In genomic region chr2:161486111-161486510, GRCh38 we compare ENCODE assay signal across 25 cellular contexts.
DNase-seq lines count a peak whose midpoint lies in the region; TF ChIP-seq lines count a peak whose summit lies in the region.
"Had no signal": no experiment of that assay in that cellular context is flagged by ENCODE, and none has a peak within 500 bp of the region (broad histone marks: within the 10 kb centered on the region; RNA-seq: fewer than 3 reads in every experiment).

No MANE protein-coding gene starts in this region.

- H3K4me3 ChIP-seq in CD4-positive, alpha-beta memory T cell (ENCODE audit: low read length in 2 of 2), result no peak overlapping the region
- H3K4me3 ChIP-seq: A549, HAP-1, K562, Peyer's patch had no signal

- H3K36me3 ChIP-seq in CD4-positive, alpha-beta memory T cell (ENCODE audit: insufficient read depth, low read length), result no peaks in the 10 kb centered on the region
- H3K36me3 ChIP-seq: HAP-1, Peyer's patch had no signal

- H3K9me3 ChIP-seq in CD4-positive, alpha-beta memory T cell (ENCODE audit: control insufficient read depth in 1 of 2, low read length in 2 of 2), result peaks cover 0 to 7% of the 10 kb centered on the region in 2 donors
- H3K9me3 ChIP-seq: HAP-1 had no signal

- H3K36me3 Mint-ChIP-seq in CD4-positive, alpha-beta memory T cell, result peaks cover 4 to 5% of the 10 kb centered on the region in 2 donors
- peaks cover 6% of the 10 kb centered on the region for H3K36me3 Mint-ChIP-seq in HFFc6 (ENCODE audit: low read depth)

- POLR2A ChIA-PET in CD4-positive, alpha-beta memory T cell (lab: Charles Lee; ENCODE audit: partially characterized antibody), result no interaction called here

- no peaks in the 10 kb centered on the region for H3K4me1 Mint-ChIP-seq in CD4-positive, alpha-beta memory T cell
- no peaks in the 10 kb centered on the region for H3K4me1 Mint-ChIP-seq in HFFc6 (ENCODE audit: low read depth)
- H3K4me1 Mint-ChIP-seq: T-helper 17 cell had no signal

- H3K9me3 Mint-ChIP-seq in CD4-positive, alpha-beta memory T cell, result peaks cover 0 to 20% (median 14%) of the 10 kb centered on the region in 8 donors
- peaks cover 9% of the 10 kb centered on the region for H3K9me3 Mint-ChIP-seq in HFFc6

- H3K27ac Mint-ChIP-seq in CD4-positive, alpha-beta memory T cell, result no peak overlapping the region
- H3K27ac Mint-ChIP-seq in HFFc6, result no peak overlapping the region
- H3K27ac Mint-ChIP-seq: CD8-positive, alpha-beta T cell; T-helper 17 cell had no signal

- no peak for TF ChIP-seq CTCF in HFFc6 (IDR thresholded peaks at IDR 0.05)

- H3K27ac ChIP-seq in CD4-positive, alpha-beta memory T cell (ENCODE audit: low read depth, low read length), result no peak overlapping the region
- H3K27ac ChIP-seq: A549, Peyer's patch had no signal

- DNase-seq in ELR (ENCODE audit: low read depth), result peak; percentile 11
- peak; percentile 56 for DNase-seq in HT1080 (ENCODE audit: low read depth)
- DNase-seq in RPMI7951 (ENCODE audit: low read depth), result peak; percentile 3
- DNase-seq in myocyte (ENCODE audit: low read depth), result peak; percentile 3
- no peak for DNase-seq in activated T-cell treated with anti-CD3 and anti-CD28 coated beads, Interleukin-2, amount 50 U/mL, for 48 hours
- DNase-seq in CD4-positive, alpha-beta memory T cell, result no peak
- DNase-seq in HFFc6, result no peak
- DNase-seq: C1 segment of cervical spinal cord; Caco-2; CD8-positive, alpha-beta T cell; GF-D8; GOT3; Kasumi-1; MM.1S; NCI-H1417; NCI-H1694 treated with DMSO at 0.1 percent for 48 hours; NCI-H2081; NCI-H2227 treated with DMSO at 0.1 percent for 48 hours; NCI-H510A; NCI-H69; Peyer's patch; T-helper 17 cell had no signal

- no peaks in the 10 kb centered on the region for H3K4me1 ChIP-seq in CD4-positive, alpha-beta memory T cell (ENCODE audit: insufficient read depth, low read length)
- H3K4me1 ChIP-seq: A549, Caco-2, HAP-1, Peyer's patch had no signal

- intact Hi-C loops in CD4-positive, alpha-beta memory T cell (cut with micrococcal nuclease), result no loop called here

- no peak overlapping the region for H3K4me3 Mint-ChIP-seq in CD4-positive, alpha-beta memory T cell
- H3K4me3 Mint-ChIP-seq in HFFc6, result no peak overlapping the region
- H3K4me3 Mint-ChIP-seq: CD8-positive, alpha-beta T cell; T-helper 17 cell had no signal

- no peaks in the 10 kb centered on the region for H3K27me3 ChIP-seq in CD4-positive, alpha-beta memory T cell (ENCODE audit: insufficient read depth, low read length)
- H3K27me3 ChIP-seq: Peyer's patch had no signal

- peaks cover 7 to 9% of the 10 kb centered on the region in 2 donors for H3K27me3 Mint-ChIP-seq in CD4-positive, alpha-beta memory T cell
- H3K27me3 Mint-ChIP-seq in HFFc6 (ENCODE audit: insufficient read depth), result no peaks in the 10 kb centered on the region

- CTCF ChIA-PET in CD4-positive, alpha-beta memory T cell (lab: Charles Lee; ENCODE audit: partially characterized antibody), result no interaction called here

Comparison
In these comparisons a context has a peak if more than half of its experiments do, and no peak if none do; other contexts are left out.
1. DNase-seq: peak in ELR (single experiment), HT1080 (single experiment), RPMI7951 (single experiment) and myocyte (single experiment); none in activated T-cell treated with anti-CD3 and anti-CD28 coated beads, Interleukin-2, amount 50 U/mL, for 48 hours (0 of 2), CD4-positive, alpha-beta memory T cell (0 of 5) and HFFc6 (single experiment).